ENCODE assay signal across 12 cellular contexts in genomic region chr20:51732454-51732791, GRCh38. TPM values are rescaled to one million over a fixed set of nuclear protein-coding genes. Genes with fewer than 3 reads are reported as not detected.
DNase-seq lines count a peak whose midpoint lies in the region; ATAC-seq, FAIRE-seq and TF ChIP-seq lines count a peak whose summit lies in the region.
"Had no signal": no experiment of that assay in that cellular context is flagged by ENCODE, and none has a peak within 500 bp of the region (broad histone marks: within the 10 kb centered on the region; RNA-seq: fewer than 3 reads in every experiment).

No MANE protein-coding gene starts in this region.

- no peak for TF ChIP-seq POLR2A in IMR-90 (IDR thresholded peaks at IDR 0.05; ENCODE audit: low read depth, low read length)

- no CpG with 5 or more reads among the region's 2 CpGs for WGBS in IMR-90 (ENCODE audit: extremely low coverage in 2 of 2, insufficient read length in 1 of 2), 2 experiments

- FAIRE-seq in astrocyte (lab: Jason Lieb, UNC) = no peak
- FAIRE-seq: pancreas had no signal

- H3K36me3 Mint-ChIP-seq in astrocyte (ENCODE audit: low read depth, unreplicated experiment) = peaks cover 5% of the 10 kb centered on the region
- peaks cover 9% of the 10 kb centered on the region for H3K36me3 Mint-ChIP-seq in stimulated activated effector memory CD8-positive, alpha-beta T cell treated with anti-CD3 and anti-CD28 coated beads, Interleukin-12 subunit alpha, Interleukin-12 subunit beta, amount 100 ng/mL, for 72 hours

- H3K36me3 ChIP-seq in IMR-90 (ENCODE audit: control insufficient read depth, insufficient read depth, low read length) (no peaks in the 10 kb centered on the region), astrocyte (ENCODE audit: insufficient read depth, low read length) (no peaks in the 10 kb centered on the region), right atrium auricular region (no peaks in the 10 kb centered on the region)
- H3K36me3 ChIP-seq: pancreas had no signal

- H3K79me1 ChIP-seq in IMR-90 (ENCODE audit: low read depth in 1 of 2, low read length in 2 of 2) = peaks cover 21 to 85% of the 10 kb centered on the region in 2 experiments

- H3K56ac ChIP-seq in IMR-90 (ENCODE audit: extremely low read depth, insufficient read depth, low read length) = no peak overlapping the region

- H3K9me1 ChIP-seq in IMR-90 (ENCODE audit: insufficient read depth, low read length) = peaks cover 30% of the 10 kb centered on the region

- H3K27ac ChIP-seq in IMR-90 (ENCODE audit: insufficient read depth, low read length) (peak overlapping the region; percentile 71; the same call in 1 of the 2 replicates), astrocyte (ENCODE audit: low read depth, low read length) (no peak overlapping the region), right atrium auricular region (peak overlapping the region; percentile 69 to 76)
- H3K27ac ChIP-seq: pancreas had no signal

- peak overlapping the region; percentile 80 for H2BK120ac ChIP-seq in IMR-90 (ENCODE audit: low read depth, low read length)

- no peaks in the 10 kb centered on the region for H3K27me3 Mint-ChIP-seq in astrocyte (ENCODE audit: low read depth, unreplicated experiment)

- BruUV-seq in IMR-90 (replicated peaks; lab: Mats Ljungman, UMichigan) = no TSS peak

- peak overlapping the region; percentile 46 for H3K23ac ChIP-seq in IMR-90 (ENCODE audit: low read depth, low read length)

- ATAC-seq in IMR-90 (ENCODE audit: low read depth) = peak; percentile 81
- peak; percentile 69 for ATAC-seq in stimulated activated effector memory CD8-positive, alpha-beta T cell treated with anti-CD3 and anti-CD28 coated beads, Interleukin-12 subunit alpha, Interleukin-12 subunit beta, amount 100 ng/mL, for 72 hours
- ATAC-seq in GM21515 (IDR thresholded peaks at IDR 0.05; ENCODE audit: unreplicated experiment) = no peak
- no peak for ATAC-seq in GM21717 (IDR thresholded peaks at IDR 0.05; ENCODE audit: unreplicated experiment)
- ATAC-seq in GM18502 (IDR thresholded peaks at IDR 0.05; ENCODE audit: poor library complexity, unreplicated experiment) = no peak

- H3K27me3 ChIP-seq in IMR-90 (ENCODE audit: control insufficient read depth, insufficient read depth, low read length) = no peaks in the 10 kb centered on the region
- no peaks in the 10 kb centered on the region for H3K27me3 ChIP-seq in astrocyte (ENCODE audit: insufficient read depth, low read length)
- H3K27me3 ChIP-seq in right atrium auricular region = no peaks in the 10 kb centered on the region
- H3K27me3 ChIP-seq: pancreas had no signal

- dilution Hi-C loops in IMR-90 (cut with HindIII; ENCODE audit: low sequenced_read_pairs, unreplicated experiment) = no loop called here

- intact Hi-C loops in IMR-90 (cut with micrococcal nuclease) = no loop called here

- H3K14ac ChIP-seq in IMR-90 (replicated peaks; ENCODE audit: low read depth, low read length) = peak overlapping the region; percentile 80

- peaks cover 21% of the 10 kb centered on the region for H3K79me2 ChIP-seq in astrocyte (ENCODE audit: insufficient read depth, low read length)

- TF ChIP-seq RAD21 in IMR-90 (IDR thresholded peaks at IDR 0.05; ENCODE audit: low read length) = no peak

- H3K9me3 ChIP-seq in IMR-90 (ENCODE audit: control insufficient read depth, insufficient read depth, low read length) = no peaks in the 10 kb centered on the region
- no peaks in the 10 kb centered on the region for H3K9me3 ChIP-seq in astrocyte (ENCODE audit: insufficient read depth, low read depth, low read length)
- H3K9me3 ChIP-seq in right atrium auricular region = no peaks in the 10 kb centered on the region
- H3K9me3 ChIP-seq: pancreas had no signal

- H3K4me3 Mint-ChIP-seq in astrocyte (ENCODE audit: unreplicated experiment) = no peak overlapping the region
- H3K4me3 Mint-ChIP-seq in stimulated activated effector memory CD8-positive, alpha-beta T cell treated with anti-CD3 and anti-CD28 coated beads, Interleukin-12 subunit alpha, Interleukin-12 subunit beta, amount 100 ng/mL, for 72 hours = peak overlapping the region; percentile 65

- no peak overlapping the region for H4K5ac ChIP-seq in IMR-90 (ENCODE audit: low read depth, low read length)

- H3K4ac ChIP-seq in IMR-90 (ENCODE audit: low read depth, low read length) = peak overlapping the region; percentile 80

- H3K9me3 Mint-ChIP-seq in astrocyte (ENCODE audit: unreplicated experiment) = no peaks in the 10 kb centered on the region
- no peaks in the 10 kb centered on the region for H3K9me3 Mint-ChIP-seq in stimulated activated effector memory CD8-positive, alpha-beta T cell treated with anti-CD3 and anti-CD28 coated beads, Interleukin-12 subunit alpha, Interleukin-12 subunit beta, amount 100 ng/mL, for 72 hours

- H3K4me2 ChIP-seq in IMR-90 (ENCODE audit: low read depth, low read length) = peak overlapping the region; percentile 81
- peak overlapping the region; percentile 55 for H3K4me2 ChIP-seq in astrocyte (ENCODE audit: low read length)

- no peak overlapping the region for H3K27ac Mint-ChIP-seq in astrocyte (ENCODE audit: unreplicated experiment)
- H3K27ac Mint-ChIP-seq in stimulated activated effector memory CD8-positive, alpha-beta T cell treated with anti-CD3 and anti-CD28 coated beads, Interleukin-12 subunit alpha, Interleukin-12 subunit beta, amount 100 ng/mL, for 72 hours = peak overlapping the region; percentile 84

- H3K4me3 ChIP-seq in IMR-90 (ENCODE audit: insufficient read depth, low read depth, low read length) = no peak overlapping the region
- no peak overlapping the region for H3K4me3 ChIP-seq in astrocyte (ENCODE audit: insufficient read depth, low read depth, low read length)
- H3K4me3 ChIP-seq in right atrium auricular region = peak overlapping the region in 1 of 2 donors; percentile 28
- H3K4me3 ChIP-seq: pancreas had no signal

- peaks cover 12% of the 10 kb centered on the region for H3K4me1 Mint-ChIP-seq in astrocyte (ENCODE audit: low read depth, unreplicated experiment)
- peaks cover 14% of the 10 kb centered on the region for H3K4me1 Mint-ChIP-seq in stimulated activated effector memory CD8-positive, alpha-beta T cell treated with anti-CD3 and anti-CD28 coated beads, Interleukin-12 subunit alpha, Interleukin-12 subunit beta, amount 100 ng/mL, for 72 hours

- POLR2A ChIA-PET in IMR-90 (lab: Charles Lee; ENCODE audit: unreplicated experiment) = no interaction called here

- peaks cover 23% of the 10 kb centered on the region for H4K20me1 ChIP-seq in IMR-90 (ENCODE audit: insufficient read depth, low read length)
- peaks cover 17% of the 10 kb centered on the region for H4K20me1 ChIP-seq in astrocyte (ENCODE audit: insufficient read depth, low read length)

- peak overlapping the region; percentile 83 for H2AK5ac ChIP-seq in IMR-90 (ENCODE audit: low read depth, low read length)

- H2AFZ ChIP-seq in IMR-90 (replicated peaks; ENCODE audit: low read length, poor library complexity) = peak overlapping the region; percentile 81
- no peak overlapping the region for H2AFZ ChIP-seq in astrocyte (ENCODE audit: low read depth, low read length)

- peak overlapping the region; percentile 39; the same call in 1 of the 2 replicates for H3K18ac ChIP-seq in IMR-90 (ENCODE audit: low read depth, low read length)

- TF ChIP-seq CTCF in IMR-90 (conservative IDR thresholded peaks at IDR 0.05; ENCODE audit: low read depth, low read length) (no peak), astrocyte (IDR thresholded peaks at IDR 0.05; ENCODE audit: insufficient read depth, low read depth, low read length) (no peak), right atrium auricular region (IDR thresholded peaks at IDR 0.05) (no peak)

- peak overlapping the region; percentile 7 to 73; a peak in 1 of 4 replicates for H4K8ac ChIP-seq in IMR-90 (ENCODE audit: low read depth in 2 of 2, low read length in 2 of 2)

- H2BK20ac ChIP-seq in IMR-90 (ENCODE audit: low read depth, low read length) = peak overlapping the region; percentile 59; the same call in 1 of the 2 replicates

- H4K91ac ChIP-seq in IMR-90 (ENCODE audit: insufficient read depth, low read depth, low read length) = 0 out of 2 replicates have a peak overlapping the region, but pooled peaks have one; percentile 19

- in situ Hi-C loops in IMR-90 (cut with MboI; ENCODE audit: low sequenced_read_pairs) = no loop called here

- peak overlapping the region; percentile 63 for H2AK9ac ChIP-seq in IMR-90 (replicated peaks; ENCODE audit: low read depth, low read length, poor library complexity)

- H2BK5ac ChIP-seq in IMR-90 (ENCODE audit: low read depth, low read length, poor library complexity, severe bottlenecking) = peak overlapping the region; percentile 6

- H3K4me1 ChIP-seq in IMR-90 (ENCODE audit: control insufficient read depth, insufficient read depth, low read length) (peaks cover 14% of the 10 kb centered on the region), astrocyte (ENCODE audit: insufficient read depth, low read length) (peaks cover 9% of the 10 kb centered on the region), right atrium auricular region (peaks cover 0 to 27% of the 10 kb centered on the region in 2 donors)
- H3K4me1 ChIP-seq: pancreas had no signal

- peak overlapping the region; percentile 5; the same call in 1 of the 3 replicates for H2BK15ac ChIP-seq in IMR-90 (ENCODE audit: low read depth, low read length)

- CTCF ChIA-PET in IMR-90 (lab: Yijun Ruan, JAX) = no interaction called here

- H3K9ac ChIP-seq in IMR-90 (ENCODE audit: low read depth, low read length) (no peak overlapping the region), astrocyte (ENCODE audit: low read length) (no peak overlapping the region)

- DNase-seq in IMR-90 (peak; percentile 67), astrocyte (ENCODE audit: low read depth) (peak; percentile 74), right atrium auricular region (ENCODE audit: low spot score) (peak; percentile 60), COR-L47 (lab: John Stamatoyannopoulos, UW) (no peak)
- no peak for DNase-seq in stimulated activated effector memory CD8-positive, alpha-beta T cell treated with anti-CD3 and anti-CD28 coated beads, Interleukin-12 subunit alpha, Interleukin-12 subunit beta, amount 100 ng/mL, for 72 hours (ENCODE audit: low spot score in 2 of 2)
- DNase-seq: GF-D8, NCI-H526 treated with DMSO at 0.1 percent for 48 hours, pancreas, T-helper 9 cell had no signal

TF ChIP-seq in IMR-90, 13 proteins besides CTCF, POLR2A, EP300 and RAD21 (continues in another document):
- TF ChIP-seq BHLHE40 (IDR thresholded peaks at IDR 0.05; ENCODE audit: low read depth, low read length) (no peak), RCOR1 (IDR thresholded peaks at IDR 0.05; ENCODE audit: insufficient replicate concordance, low read length) (no peak), RFX5 (IDR thresholded peaks at IDR 0.05; ENCODE audit: low read depth, low read length) (no peak)

RNA-seq across cellular contexts. Expression of gene ATP9A, which starts 35.8 kb away (rescaled TPM):
- total RNA-seq in IMR-90 (2012; rRNA removed) = 22.4 and 23.3 TPM in 2 replicates
- 10.4 and 10.6 TPM in 2 replicates for polyA plus RNA-seq in IMR-90 (2012; rRNA removed)
- polyA plus RNA-seq in IMR-90 (2012; cell fraction: cytosol; rRNA removed) = 5.8 and 7.8 TPM in 2 replicates
- 6.6 and 12.1 TPM in 2 replicates for polyA plus RNA-seq in IMR-90 (2012; cell fraction: nucleus; rRNA removed; ENCODE audit: low replicate concordance)
- total RNA-seq in astrocyte = 12.9 and 13.5 TPM in 2 replicates
- total RNA-seq in right atrium auricular region = 10 to 100 TPM; 19.5 to 23.4 TPM

Comparison
In these comparisons a context has a peak if more than half of its experiments do, and no peak if none do; other contexts are left out.
1. ATAC-seq: peak in IMR-90 (single experiment) and stimulated activated effector memory CD8-positive, alpha-beta T cell treated with anti-CD3 and anti-CD28 coated beads, Interleukin-12 subunit alpha, Interleukin-12 subunit beta, amount 100 ng/mL, for 72 hours (single experiment); none in GM21515 (single experiment), GM21717 (single experiment) and GM18502 (single experiment).
2. DNase-seq: peak in IMR-90 (single experiment), astrocyte (single experiment) and right atrium auricular region (single experiment); none in stimulated activated effector memory CD8-positive, alpha-beta T cell treated with anti-CD3 and anti-CD28 coated beads, Interleukin-12 subunit alpha, Interleukin-12 subunit beta, amount 100 ng/mL, for 72 hours (0 of 2) and COR-L47 (single experiment).